In the genomic region with DNA sequence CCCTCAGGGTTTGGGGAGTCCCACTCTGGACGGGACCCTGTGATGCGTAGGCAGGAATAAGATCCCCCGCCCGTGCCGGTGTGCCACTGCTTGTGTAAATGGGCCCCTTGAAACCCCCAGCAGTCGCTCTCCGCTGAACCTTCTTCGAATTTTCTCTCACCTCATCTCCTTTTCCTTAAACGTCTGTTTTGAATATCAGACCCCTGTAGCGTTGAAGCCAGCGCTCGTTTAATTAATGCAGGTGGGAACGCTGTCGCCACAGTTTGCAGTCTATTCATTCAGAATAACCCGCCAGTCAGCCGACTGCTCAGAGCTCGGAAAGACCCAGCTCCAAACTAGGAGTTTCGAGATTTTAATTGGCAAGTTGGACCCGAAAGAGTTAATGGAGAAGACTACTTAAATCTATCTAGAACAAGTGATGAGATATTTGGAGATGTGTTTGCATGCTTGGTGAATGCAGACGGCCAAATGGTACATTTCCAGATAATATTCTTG, we compare ENCODE assay signal across 8 cellular contexts. TPM values are rescaled to one million over a fixed set of nuclear protein-coding genes. Genes with fewer than 3 reads are reported as not detected.
DNase-seq lines count a peak whose midpoint lies in the region; ATAC-seq and TF ChIP-seq lines count a peak whose summit lies in the region.

No MANE protein-coding gene starts in this region.

- peak overlapping the region; percentile 95 for H3K4me3 ChIP-seq in coronary artery

- H3K27ac ChIP-seq in coronary artery, result peak overlapping the region; percentile 64 to 94

- peak overlapping the region; percentile 78 for H3K4me3 Mint-ChIP-seq in Calu3 (ENCODE audit: low read depth, unreplicated experiment)

- TF ChIP-seq CTCF in Calu3 (IDR thresholded peaks at IDR 0.05; ENCODE audit: unreplicated experiment) (no peak), coronary artery (IDR thresholded peaks at IDR 0.05) (no peak)

- H3K9me3 Mint-ChIP-seq in Calu3 (ENCODE audit: low read depth, unreplicated experiment), result no peaks in the 10 kb centered on the region

- H3K36me3 Mint-ChIP-seq in Calu3 (ENCODE audit: insufficient read depth, unreplicated experiment), result peaks cover 39% of the 10 kb centered on the region

- H3K27me3 Mint-ChIP-seq in Calu3 (ENCODE audit: unreplicated experiment), result no peaks in the 10 kb centered on the region

- DNase-seq in Calu3, result peak; percentile 4
- peak; percentile 32 for DNase-seq in NCI-H526 treated with DMSO at 0.1 percent for 48 hours (lab: John Stamatoyannopoulos, UW)
- no peak for DNase-seq in coronary artery (ENCODE audit: low spot score)
- peak; percentile 12 for DNase-seq in myocyte (ENCODE audit: low read depth)
- DNase-seq in DMS114 treated with DMSO at 0.1 percent for 48 hours (lab: John Stamatoyannopoulos, UW; ENCODE audit: unreplicated experiment), result no peak
- DNase-seq in NOMO-1 treated with dmso at 0.1 percent for 144 hours (lab: John Stamatoyannopoulos, UW; ENCODE audit: unreplicated experiment), result no peak

- peaks cover 21% of the 10 kb centered on the region for H3K4me1 Mint-ChIP-seq in Calu3 (ENCODE audit: low read depth, unreplicated experiment)

- peak overlapping the region; percentile 66 for H3K27ac Mint-ChIP-seq in Calu3 (ENCODE audit: unreplicated experiment)

- peak; percentile 30 for ATAC-seq in GM21619 (IDR thresholded peaks at IDR 0.05; ENCODE audit: unreplicated experiment)
- ATAC-seq in HG03469 (IDR thresholded peaks at IDR 0.05; ENCODE audit: unreplicated experiment), result no peak

- intact Hi-C loops in Calu3 (cut with micrococcal nuclease; ENCODE audit: unreplicated experiment), result loop anchor here (1.0 to 5.0 kb wide), 3 partner anchors 19 to 155 kb away; no protein-coding TSS in a partner anchor

- TSS peak; percentile 94 for BruUV-seq in Calu3 (replicated peaks; lab: Mats Ljungman, UMichigan)

- CTCF ChIA-PET in Calu3 (lab: Charles Lee), result interaction anchor here (0.7 to 2.5 kb wide), 5 partner anchors 14 to 741 kb away, joined by 3 to 18 read pairs (median 3); a partner anchor contains a TSS

RNA-seq across cellular contexts. Expression of a gene that starts 0.7 kb away (rescaled TPM):
- total RNA-seq in Calu3 (2022) (46.2 and 52.5 TPM in 2 replicates), myocyte (13.7 and 14.5 TPM in 2 replicates)
- polyA plus RNA-seq in myocyte (2012), result 14.4 TPM

Comparison
In these comparisons a context has a peak if more than half of its experiments do, and no peak if none do; other contexts are left out.
1. DNase-seq: peak in Calu3 (single experiment), NCI-H526 treated with DMSO at 0.1 percent for 48 hours (single experiment) and myocyte (single experiment); none in coronary artery (single experiment), DMS114 treated with DMSO at 0.1 percent for 48 hours (single experiment) and NOMO-1 treated with dmso at 0.1 percent for 144 hours (single experiment).